ENCODE assay signal across 8 cellular contexts in genomic region chr19:48568345-48568886, GRCh38. TPM values are rescaled to one million over a fixed set of nuclear protein-coding genes. Genes with fewer than 3 reads are reported as not detected.
DNase-seq lines count a peak whose midpoint lies in the region; ATAC-seq, FAIRE-seq and TF ChIP-seq lines count a peak whose summit lies in the region.

No MANE protein-coding gene starts in this region.

- no peak for TF ChIP-seq CTCF in fibroblast of lung (conservative IDR thresholded peaks at IDR 0.05 in 1 of 2, IDR thresholded peaks at IDR 0.05 in 1 of 2; ENCODE audit: low read depth in 1 of 2, low read length in 2 of 2)

- H3K27ac ChIP-seq in fibroblast of lung (ENCODE audit: insufficient read depth, low read length) = peak overlapping the region; percentile 40
- H3K27ac ChIP-seq in muscle layer of colon (ENCODE audit: low read depth, low read length) = peak overlapping the region; percentile 75

- H2AFZ ChIP-seq in fibroblast of lung (ENCODE audit: low read length) = peak overlapping the region; percentile 44

- H4K20me1 ChIP-seq in fibroblast of lung (ENCODE audit: control insufficient read depth, extremely low read depth, insufficient read depth, low read length) = no peaks in the 10 kb centered on the region

- H3K4me1 ChIP-seq in fibroblast of lung (ENCODE audit: control insufficient read depth, extremely low read depth, insufficient read depth, low read length) (peaks cover 8% of the 10 kb centered on the region), muscle layer of colon (ENCODE audit: insufficient read depth, low read length) (peaks cover 10% of the 10 kb centered on the region)

- H3K4me3 ChIP-seq in fibroblast of lung (replicated peaks in 1 of 4; ENCODE audit: control extremely low read depth in 1 of 4, insufficient read depth in 1 of 4, low read depth in 3 of 4, low read length in 4 of 4) (peak overlapping the region in 1 of 4 experiments; percentile 32), muscle layer of colon (ENCODE audit: low read depth in 1 of 2, low read length in 2 of 2) (no peak overlapping the region)

- ATAC-seq in HG03045 (IDR thresholded peaks at IDR 0.05; ENCODE audit: unreplicated experiment) (no peak), GM19035 (IDR thresholded peaks at IDR 0.05; ENCODE audit: unreplicated experiment) (no peak), HG02973 (IDR thresholded peaks at IDR 0.05; ENCODE audit: unreplicated experiment) (no peak)

- H3K27me3 ChIP-seq in fibroblast of lung (ENCODE audit: control insufficient read depth, insufficient read depth, low read length) (no peaks in the 10 kb centered on the region), muscle layer of colon (ENCODE audit: control insufficient read depth in 1 of 2, insufficient read depth in 2 of 2, low read length in 2 of 2) (no peaks in the 10 kb centered on the region)

- no peaks in the 10 kb centered on the region for H3K36me3 ChIP-seq in fibroblast of lung (ENCODE audit: control insufficient read depth, insufficient read depth, low read length)
- H3K36me3 ChIP-seq in muscle layer of colon (ENCODE audit: insufficient read depth, low read length) = no peaks in the 10 kb centered on the region

- DNase-seq in GM04503 (ENCODE audit: low read depth) = peak; percentile 70
- DNase-seq in RCC 7860 (ENCODE audit: low spot score) = peak; percentile 93
- peak; percentile 91 to 92 for DNase-seq in fibroblast of lung (ENCODE audit: low read depth in 2 of 2)
- no peak for DNase-seq in stimulated activated CD8-positive, alpha-beta memory T cell treated with anti-CD3 and anti-CD28 coated beads, Interleukin-4, amount 100 ng/mL, for 48 hours

- FAIRE-seq in RCC 7860 (lab: Jason Lieb, UNC) = peak; percentile 84

- H3K9ac ChIP-seq in fibroblast of lung (ENCODE audit: insufficient read depth, low read length) = no peak overlapping the region
- no peak overlapping the region for H3K9ac ChIP-seq in muscle layer of colon (ENCODE audit: low read length)

- H3K9me3 ChIP-seq in fibroblast of lung (ENCODE audit: control insufficient read depth, insufficient read depth, low read depth, low read length) (no peaks in the 10 kb centered on the region), muscle layer of colon (ENCODE audit: low read length) (no peaks in the 10 kb centered on the region)

- no peaks in the 10 kb centered on the region for H3K79me2 ChIP-seq in fibroblast of lung (ENCODE audit: control insufficient read depth, insufficient read depth, low read length)

- H3K4me2 ChIP-seq in fibroblast of lung (ENCODE audit: extremely low read depth, insufficient read depth, low read length) = peak overlapping the region; percentile 46

RNA-seq across cellular contexts. Expression of gene SULT2B1, which starts 16.4 kb away (rescaled TPM):
- 0.33 TPM in 1 of 2 replicates, not detected in the other for total RNA-seq in fibroblast of lung
- polyA plus RNA-seq in fibroblast of lung = 0.10 TPM in 1 of 2 replicates, not detected in the other
- 0.13 and 0.23 TPM in 2 replicates for polyA plus RNA-seq in fibroblast of lung (2012)
- polyA minus RNA-seq in fibroblast of lung (ENCODE audit: low replicate concordance) = not detected in 2 replicates

RNA-seq across cellular contexts. Expression of gene SPACA4, which starts 38.1 kb away (rescaled TPM):
- not detected in 2 replicates for total RNA-seq in fibroblast of lung
- polyA plus RNA-seq in fibroblast of lung = not detected in 2 replicates
- not detected in 2 replicates for polyA plus RNA-seq in fibroblast of lung (2012)
- not detected in 2 replicates for polyA minus RNA-seq in fibroblast of lung (ENCODE audit: low replicate concordance)

RNA-seq across cellular contexts. Expression of gene FAM83E, which starts 46.5 kb away (rescaled TPM):
- total RNA-seq in fibroblast of lung = 0.50 and 1.0 TPM in 2 replicates
- polyA plus RNA-seq in fibroblast of lung = not detected in 2 replicates
- not detected in 2 replicates for polyA plus RNA-seq in fibroblast of lung (2012)
- not detected in 2 replicates for polyA minus RNA-seq in fibroblast of lung (ENCODE audit: low replicate concordance)

RNA-seq across cellular contexts. Expression of gene RPL18, which starts 50.6 kb away (rescaled TPM):
- 2,017 and 2,054 TPM in 2 replicates for total RNA-seq in fibroblast of lung
- 1,166 and 1,578 TPM in 2 replicates for polyA plus RNA-seq in fibroblast of lung
- 2,372 and 2,688 TPM in 2 replicates for polyA plus RNA-seq in fibroblast of lung (2012)
- 1,142 and 1,357 TPM in 2 replicates for polyA minus RNA-seq in fibroblast of lung (ENCODE audit: low replicate concordance)

RNA-seq across cellular contexts. Expression of gene SPHK2, which starts 50.9 kb away (rescaled TPM):
- total RNA-seq in fibroblast of lung = 5.1 and 9.6 TPM in 2 replicates
- 3.4 and 5.7 TPM in 2 replicates for polyA plus RNA-seq in fibroblast of lung
- 6.5 and 13.9 TPM in 2 replicates for polyA plus RNA-seq in fibroblast of lung (2012)
- polyA minus RNA-seq in fibroblast of lung (ENCODE audit: low replicate concordance) = 4.5 and 6.4 TPM in 2 replicates
